In the genomic region with DNA sequence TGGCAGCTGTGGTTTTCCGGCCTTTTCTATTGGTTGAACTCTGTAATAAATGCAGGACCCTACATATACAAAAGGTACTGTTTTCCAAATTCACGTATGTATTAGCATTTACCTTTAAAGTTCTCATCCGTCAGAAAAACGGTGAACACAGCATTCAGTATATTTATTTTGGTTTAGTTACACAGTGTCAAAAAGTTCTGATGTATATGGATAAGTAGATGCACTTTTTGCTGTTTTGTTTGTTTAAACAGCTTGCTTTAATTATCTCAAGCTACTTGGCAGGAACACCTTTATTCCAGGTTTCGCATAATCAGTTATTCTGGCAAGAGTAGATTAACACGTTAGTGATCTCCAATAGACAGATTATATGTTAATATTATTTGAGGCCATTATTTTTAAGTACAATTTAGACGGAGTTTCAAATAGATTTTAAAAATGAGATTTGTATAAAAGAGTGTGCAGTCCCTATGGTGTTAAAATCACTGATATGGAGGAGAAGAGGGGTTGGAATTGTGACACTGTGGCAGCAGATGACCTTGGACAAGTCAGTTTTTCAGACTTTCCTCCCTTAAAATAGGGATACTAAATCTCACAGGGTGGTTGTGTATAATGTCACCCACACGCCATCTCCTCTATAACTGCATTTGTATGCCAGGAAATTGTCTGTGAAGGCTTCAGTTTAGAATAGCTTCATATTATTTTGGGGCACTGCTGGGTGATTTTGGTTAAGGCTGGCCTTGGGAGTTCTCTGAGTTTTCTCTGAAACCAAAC, we compare ENCODE assay signal across 9 cellular contexts. TPM values are rescaled to one million over a fixed set of nuclear protein-coding genes. Genes with fewer than 3 reads are reported as not detected.
A peak's percentile ranks its signal among the peaks of the same experiment; 100 is the strongest.
DNase-seq lines count a peak whose midpoint lies in the region; ATAC-seq, FAIRE-seq and TF ChIP-seq lines count a peak whose summit lies in the region.
"Had no signal": no experiment of that assay in that cellular context is flagged by ENCODE, and none has a peak within 500 bp of the region (broad histone marks: within the 10 kb centered on the region; RNA-seq: fewer than 3 reads in every experiment).

No MANE protein-coding gene starts in this region.

- no peak for FAIRE-seq in RCC 7860 (lab: Jason Lieb, UNC)

- no peaks in the 10 kb centered on the region for H3K27me3 Mint-ChIP-seq in CD8-positive, alpha-beta T cell (ENCODE audit: low read depth)
- no peaks in the 10 kb centered on the region for H3K27me3 Mint-ChIP-seq in effector memory CD8-positive, alpha-beta T cell

- peak overlapping the region; percentile 98 for H3K4me3 Mint-ChIP-seq in CD8-positive, alpha-beta T cell
- peak overlapping the region; percentile 99 to 100 for H3K4me3 Mint-ChIP-seq in effector memory CD8-positive, alpha-beta T cell

- H4K20me1 ChIP-seq in osteoblast (ENCODE audit: insufficient read depth, low read length), result peaks cover 45% of the 10 kb centered on the region

- peak overlapping the region; percentile 96 for H3K4me3 ChIP-seq in CD8-positive, alpha-beta T cell (ENCODE audit: low read depth, low read length)
- peak overlapping the region; percentile 89 for H3K4me3 ChIP-seq in NT2/D1 (ENCODE audit: insufficient read length, low read depth)
- H3K4me3 ChIP-seq in osteoblast (ENCODE audit: insufficient read depth, low read length), result peak overlapping the region; percentile 92

- intact Hi-C loops in CD8-positive, alpha-beta T cell (cut with DNase I, micrococcal nuclease), result loop anchor here (2.0 to 10.0 kb wide), 9 partner anchors 55 to 511 kb away; partner anchors contain the start of genes ARL2BP (in 1 of the 2), BBS2 (in 1 of the 2), CIAPIN1 (in 1 of the 2) and COQ9 (in 1 of the 2)

- peak overlapping the region; percentile 83 for H3K27ac ChIP-seq in CD8-positive, alpha-beta T cell (ENCODE audit: low read depth, low read length)
- H3K27ac ChIP-seq in osteoblast (ENCODE audit: low read depth, low read length), result peak overlapping the region; percentile 94

- H3K4me2 ChIP-seq in osteoblast (ENCODE audit: insufficient read depth, low read length), result peak overlapping the region; percentile 99

- H3K9me3 Mint-ChIP-seq in CD8-positive, alpha-beta T cell, result no peaks in the 10 kb centered on the region
- no peaks in the 10 kb centered on the region for H3K9me3 Mint-ChIP-seq in effector memory CD8-positive, alpha-beta T cell

- CTCF ChIA-PET in CD8-positive, alpha-beta T cell (lab: Charles Lee), result interaction anchor here (0.6 to 1.6 kb wide), 6 partner anchors 8 to 342 kb away, joined by 3 to 4 read pairs (median 3); no protein-coding TSS in a partner anchor

- no peaks in the 10 kb centered on the region for H3K9me3 ChIP-seq in CD8-positive, alpha-beta T cell (ENCODE audit: low read length)
- H3K9me3 ChIP-seq in NT2/D1 (ENCODE audit: insufficient read depth, low read length) (no peaks in the 10 kb centered on the region), osteoblast (ENCODE audit: low read depth, low read length) (no peaks in the 10 kb centered on the region)

- H3K36me3 ChIP-seq in CD8-positive, alpha-beta T cell (ENCODE audit: insufficient read depth, low read length), result peaks cover 17% of the 10 kb centered on the region
- peaks cover 60% of the 10 kb centered on the region for H3K36me3 ChIP-seq in NT2/D1 (ENCODE audit: insufficient read depth, insufficient read length, low read length)
- peaks cover 54% of the 10 kb centered on the region for H3K36me3 ChIP-seq in osteoblast (ENCODE audit: insufficient read depth, low read length)

- peaks cover 56% of the 10 kb centered on the region for H3K79me2 ChIP-seq in osteoblast (ENCODE audit: insufficient read depth, low read length)

- peak overlapping the region; percentile 26 for H3K9ac ChIP-seq in NT2/D1 (ENCODE audit: insufficient read length, low read depth)

- POLR2A ChIA-PET in CD8-positive, alpha-beta T cell (lab: Charles Lee), result interaction anchor here (0.6 to 4.0 kb wide), 3 partner anchors 10 to 898 kb away, joined by 3 to 30 read pairs (median 4); partner anchors contain the start of genes PSME3IP1 and RSPRY1

- no peak for DNase-seq in CD8-positive, alpha-beta T cell
- DNase-seq in NT2/D1 (ENCODE audit: low read depth, low spot score) (no peak), osteoblast (ENCODE audit: insufficient read length, low spot score, missing footprints) (no peak), RCC 7860 (ENCODE audit: low spot score) (no peak), NCI-H2196 (lab: John Stamatoyannopoulos, UW; ENCODE audit: unreplicated experiment) (no peak), GOT3 (lab: John Stamatoyannopoulos, UW) (no peak), DMS114 treated with DMSO at 0.1 percent for 48 hours (lab: John Stamatoyannopoulos, UW; ENCODE audit: unreplicated experiment) (no peak)
- no peak for DNase-seq in effector memory CD8-positive, alpha-beta T cell

- H3K27ac Mint-ChIP-seq in CD8-positive, alpha-beta T cell, result peak overlapping the region; percentile 98
- H3K27ac Mint-ChIP-seq in effector memory CD8-positive, alpha-beta T cell, result peak overlapping the region; percentile 89 to 99

- no peak for ATAC-seq in CD8-positive, alpha-beta T cell
- no peak for ATAC-seq in effector memory CD8-positive, alpha-beta T cell (replicated peaks)

- peaks cover 59% of the 10 kb centered on the region for H3K4me1 Mint-ChIP-seq in CD8-positive, alpha-beta T cell (ENCODE audit: low read depth)
- H3K4me1 Mint-ChIP-seq in effector memory CD8-positive, alpha-beta T cell (ENCODE audit: low read depth in 2 of 2), result peaks cover 38 to 55% of the 10 kb centered on the region in 2 donors

- no peaks in the 10 kb centered on the region for H3K27me3 ChIP-seq in CD8-positive, alpha-beta T cell (ENCODE audit: insufficient read depth, low read length)
- no peaks in the 10 kb centered on the region for H3K27me3 ChIP-seq in NT2/D1 (ENCODE audit: insufficient read depth, insufficient read length)
- no peaks in the 10 kb centered on the region for H3K27me3 ChIP-seq in osteoblast (ENCODE audit: insufficient read depth, low read length)

- TF ChIP-seq CTCF in CD8-positive, alpha-beta T cell (IDR thresholded peaks at IDR 0.05), result no peak
- no peak for TF ChIP-seq CTCF in osteoblast (IDR thresholded peaks at IDR 0.05; ENCODE audit: extremely low read depth, low read depth, low read length)

- H2AFZ ChIP-seq in osteoblast (ENCODE audit: low read length), result no peak overlapping the region

- H3K36me3 Mint-ChIP-seq in CD8-positive, alpha-beta T cell, result peaks cover 56% of the 10 kb centered on the region
- H3K36me3 Mint-ChIP-seq in effector memory CD8-positive, alpha-beta T cell (ENCODE audit: insufficient read depth), result peaks cover 79% of the 10 kb centered on the region

- peaks cover 34% of the 10 kb centered on the region for H3K4me1 ChIP-seq in CD8-positive, alpha-beta T cell (ENCODE audit: insufficient read depth, low read length)
- H3K4me1 ChIP-seq in NT2/D1 (ENCODE audit: insufficient read depth, insufficient read length), result peaks cover 4% of the 10 kb centered on the region
- peaks cover 30% of the 10 kb centered on the region for H3K4me1 ChIP-seq in osteoblast (ENCODE audit: insufficient read depth, low read length)

RNA-seq across cellular contexts. Expression of gene HERPUD1, which starts 2.1 kb away (rescaled TPM):
- total RNA-seq in CD8-positive, alpha-beta T cell, result 100 to 1,000 TPM; 191 to 201 TPM
- 190 and 209 TPM in 2 replicates for total RNA-seq in osteoblast

RNA-seq across cellular contexts. Expression of gene CETP, which starts 27.7 kb away (rescaled TPM):
- under 1 TPM in 1 of 2 experiments, not detected in 1; 0.19 TPM for total RNA-seq in CD8-positive, alpha-beta T cell
- not detected in 2 replicates for total RNA-seq in osteoblast
- total RNA-seq: T-helper 1 cell treated with Interleukin-12 subunit alpha and Interleukin-12 subunit beta and Interleukin-4 antibody, amounts not matched to agents 30 ng/mL and 1 ng/mL, for 36 hours had no signal

RNA-seq across cellular contexts. Expression of gene NLRC5, which starts 55.3 kb away (rescaled TPM):
- 100 to 1,000 TPM; 670 to 690 TPM for total RNA-seq in CD8-positive, alpha-beta T cell
- 52.1 and 57.2 TPM in 2 replicates for total RNA-seq in osteoblast

Comparison
In these comparisons a context has a peak if more than half of its experiments do, and no peak if none do; other contexts are left out.
1. RNA of gene NLRC5, which starts 55.3 kb away (total RNA-seq): 670 to 690 TPM in CD8-positive, alpha-beta T cell; 52.1 to 57.2 TPM in osteoblast; every median in the first group is over 10 times any median in the second.
2. Peak in every context shown above with its lines, with median percentiles within 50 percentile points of each other: H3K4me3 ChIP-seq.